In the genomic region with DNA sequence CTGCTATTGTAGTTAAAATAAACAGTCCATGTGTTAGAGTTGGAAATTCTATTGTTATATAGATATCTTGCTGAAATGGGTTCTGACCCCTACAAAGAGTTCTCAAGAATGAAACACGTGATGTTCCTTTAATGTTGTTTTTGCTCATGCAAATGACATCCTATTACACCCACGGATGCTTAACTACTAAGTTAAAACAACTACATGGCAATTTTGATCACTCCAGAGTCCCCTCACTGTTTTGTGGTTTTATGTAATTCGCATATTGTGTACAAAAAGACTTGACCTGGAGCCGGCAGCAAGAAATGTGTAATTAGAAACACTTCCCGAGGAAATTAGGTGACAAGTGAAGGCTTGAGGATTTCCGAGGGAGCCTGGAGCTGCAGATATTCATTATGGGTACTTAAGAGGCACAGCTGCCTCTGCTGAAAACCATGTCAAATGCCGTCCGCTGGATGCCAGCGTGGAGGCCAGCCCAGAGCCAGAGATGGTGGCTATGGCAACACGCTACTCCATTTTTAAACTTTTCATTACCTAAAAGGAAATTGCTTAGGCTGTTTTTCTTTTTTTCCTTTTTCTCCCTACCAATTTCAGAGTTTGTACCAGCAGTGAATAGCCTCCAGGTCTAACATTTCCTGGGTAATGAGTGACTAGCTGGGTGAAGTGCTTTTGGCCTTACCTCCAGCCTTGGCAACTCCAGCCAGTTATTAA, we compare ENCODE assay signal across 13 cellular contexts. TPM values are rescaled to one million over a fixed set of nuclear protein-coding genes. Genes with fewer than 3 reads are reported as not detected.
A peak's percentile ranks its signal among the peaks of the same experiment; 100 is the strongest.
DNase-seq lines count a peak whose midpoint lies in the region; ATAC-seq and TF ChIP-seq lines count a peak whose summit lies in the region.
"Had no signal": no experiment of that assay in that cellular context is flagged by ENCODE, and none has a peak within 500 bp of the region (broad histone marks: within the 10 kb centered on the region; RNA-seq: fewer than 3 reads in every experiment).

No MANE protein-coding gene starts in this region.

- no peaks in the 10 kb centered on the region for H3K9me3 ChIP-seq in CD4-positive, alpha-beta T cell (ENCODE audit: control insufficient read depth, low read length)
- H3K9me3 ChIP-seq in esophagus squamous epithelium, result no peaks in the 10 kb centered on the region
- no peaks in the 10 kb centered on the region for H3K9me3 ChIP-seq in naive thymus-derived CD4-positive, alpha-beta T cell (ENCODE audit: control insufficient read depth in 2 of 3, low read length in 3 of 3)
- H3K9me3 ChIP-seq: thyroid gland had no signal

- no peak overlapping the region for H3K27ac Mint-ChIP-seq in CD4-positive, alpha-beta T cell
- peak overlapping the region in 4 of 9 donors; percentile 7 to 82 (median 16) for H3K27ac Mint-ChIP-seq in naive thymus-derived CD4-positive, alpha-beta T cell

- POLR2A ChIA-PET in CD4-positive, alpha-beta T cell (lab: Charles Lee), result no interaction called here
- POLR2A ChIA-PET in naive thymus-derived CD4-positive, alpha-beta T cell (lab: Charles Lee), result no interaction called here

- CTCF ChIA-PET in CD4-positive, alpha-beta T cell (lab: Charles Lee), result no interaction called here
- CTCF ChIA-PET in naive thymus-derived CD4-positive, alpha-beta T cell (lab: Charles Lee), result interaction anchor here (0.6 kb wide), 2 partner anchors 16 to 17 kb away, joined by 3 read pairs; no protein-coding TSS in a partner anchor

- no peaks in the 10 kb centered on the region for H3K27me3 Mint-ChIP-seq in CD4-positive, alpha-beta T cell
- peaks cover 0 to 30% (median 3%) of the 10 kb centered on the region in 5 donors for H3K27me3 Mint-ChIP-seq in naive thymus-derived CD4-positive, alpha-beta T cell

- H3K4me3 Mint-ChIP-seq in CD4-positive, alpha-beta T cell, result no peak overlapping the region
- peak overlapping the region in 7 of 10 donors; percentile 11 to 62 (median 41) for H3K4me3 Mint-ChIP-seq in naive thymus-derived CD4-positive, alpha-beta T cell

- H3K36me3 Mint-ChIP-seq in CD4-positive, alpha-beta T cell (ENCODE audit: low read depth), result no peaks in the 10 kb centered on the region
- peaks cover 0 to 3% (median 0%) of the 10 kb centered on the region in 5 donors for H3K36me3 Mint-ChIP-seq in naive thymus-derived CD4-positive, alpha-beta T cell

- H3K9me3 Mint-ChIP-seq in CD4-positive, alpha-beta T cell, result peaks cover 4% of the 10 kb centered on the region
- peaks cover 0 to 18% (median 6%) of the 10 kb centered on the region in 11 donors for H3K9me3 Mint-ChIP-seq in naive thymus-derived CD4-positive, alpha-beta T cell

- no peaks in the 10 kb centered on the region for H3K27me3 ChIP-seq in CD4-positive, alpha-beta T cell (ENCODE audit: control insufficient read depth, insufficient read depth, low read length)
- H3K27me3 ChIP-seq in esophagus squamous epithelium, result no peaks in the 10 kb centered on the region
- no peaks in the 10 kb centered on the region for H3K27me3 ChIP-seq in naive thymus-derived CD4-positive, alpha-beta T cell (ENCODE audit: control insufficient read depth in 2 of 2, insufficient read depth in 2 of 2, low read length in 2 of 2)
- H3K27me3 ChIP-seq: thyroid gland had no signal

- WGBS in esophagus squamous epithelium, 2 donors, result 11 to 13% methylated on average over 10 of the region's 10 CpGs

- peaks cover 24% of the 10 kb centered on the region for H3K4me1 Mint-ChIP-seq in CD4-positive, alpha-beta T cell (ENCODE audit: low read depth)
- H3K4me1 Mint-ChIP-seq in naive thymus-derived CD4-positive, alpha-beta T cell, result peaks cover 6 to 25% (median 23%) of the 10 kb centered on the region in 7 donors

- no peak for TF ChIP-seq CTCF in CD4-positive, alpha-beta T cell (IDR thresholded peaks at IDR 0.05)
- no peak for TF ChIP-seq CTCF in esophagus squamous epithelium (IDR thresholded peaks at IDR 0.05)

- peaks cover 5 to 48% (median 6%) of the 10 kb centered on the region in 3 donors for H3K4me1 ChIP-seq in esophagus squamous epithelium
- peaks cover 0 to 14% of the 10 kb centered on the region in 2 donors for H3K4me1 ChIP-seq in naive thymus-derived CD4-positive, alpha-beta T cell (ENCODE audit: control insufficient read depth in 2 of 2, insufficient read depth in 2 of 2, low read length in 2 of 2)

- in situ Hi-C loops in G401 (cut with HindIII; ENCODE audit: low sequenced_read_pairs), result no loop called here

- no peak for DNase-seq in CD4-positive, alpha-beta T cell
- DNase-seq in NCI-H2227 treated with DMSO at 0.1 percent for 48 hours (lab: John Stamatoyannopoulos, UW), result peak; percentile 82
- DNase-seq in esophagus squamous epithelium (lab: John Stamatoyannopoulos, UW), result no peak
- DNase-seq in naive thymus-derived CD4-positive, alpha-beta T cell, result peak in 5 of 9 donors; percentile 6 to 33 (median 18)
- no peak for DNase-seq in G401 (ENCODE audit: low spot score)
- DNase-seq in NCI-H345 (lab: John Stamatoyannopoulos, UW), result no peak
- no peak for DNase-seq in AG20443 (ENCODE audit: low spot score)
- DNase-seq: activated CD4-positive, CD25-positive, alpha-beta regulatory T cell treated with anti-CD3 and anti-CD28 coated beads, Interleukin-2, amount 50 U/mL, for 72 hours; SHP77; stimulated activated CD4-positive, alpha-beta T cell treated with anti-CD3 and anti-CD28 coated beads, Interleukin-2, amount 100 ng/mL, for 48 hours had no signal

- intact Hi-C loops in CD4-positive, alpha-beta T cell (cut with DNase I, micrococcal nuclease), result no loop called here
- intact Hi-C loops in esophagus squamous epithelium (cut with DNase I), result no loop called here
- intact Hi-C loops in naive thymus-derived CD4-positive, alpha-beta T cell (cut with micrococcal nuclease), result loop anchor here in 1 of 2 donors (1.0 kb wide), 1 partner anchor 24 kb away; no protein-coding TSS in a partner anchor

- H3K27ac ChIP-seq in CD4-positive, alpha-beta T cell (ENCODE audit: low read depth, low read length), result no peak overlapping the region
- H3K27ac ChIP-seq in esophagus squamous epithelium, result peak overlapping the region in 3 of 4 donors; percentile 18 to 62 (median 53)
- H3K27ac ChIP-seq in naive thymus-derived CD4-positive, alpha-beta T cell (ENCODE audit: low read depth, low read length), result no peak overlapping the region
- H3K27ac ChIP-seq: epithelial cell of prostate, thyroid gland had no signal

- ATAC-seq in CD4-positive, alpha-beta T cell (ENCODE audit: poor library complexity), result peak; percentile 48
- no peak for ATAC-seq in naive thymus-derived CD4-positive, alpha-beta T cell
- no peak for ATAC-seq in GM21723 (IDR thresholded peaks at IDR 0.05; ENCODE audit: unreplicated experiment)

- no peak for TF ChIP-seq POLR2A in esophagus squamous epithelium (IDR thresholded peaks at IDR 0.05)

- H3K36me3 ChIP-seq in esophagus squamous epithelium, result no peaks in the 10 kb centered on the region
- no peaks in the 10 kb centered on the region for H3K36me3 ChIP-seq in naive thymus-derived CD4-positive, alpha-beta T cell (ENCODE audit: control insufficient read depth in 2 of 3, insufficient read depth in 3 of 3, low read length in 3 of 3)
- H3K36me3 ChIP-seq: thyroid gland had no signal

- no peak overlapping the region for H3K4me3 ChIP-seq in esophagus squamous epithelium
- H3K4me3 ChIP-seq in naive thymus-derived CD4-positive, alpha-beta T cell (ENCODE audit: low read length), result no peak overlapping the region
- H3K4me3 ChIP-seq: thyroid gland had no signal

RNA-seq across cellular contexts. Expression of a gene that starts 21.0 kb away (rescaled TPM):
- not detected for total RNA-seq in CD4-positive, alpha-beta T cell
- 1 to 10 TPM; 4.4 to 9.9 (median 8.5) TPM for total RNA-seq in esophagus squamous epithelium
- total RNA-seq in naive thymus-derived CD4-positive, alpha-beta T cell, result 1 to 10 TPM in 1 of 5 experiments, under 1 TPM in 3, not detected in 1; 0.11 to 5.7 (median 0.58) TPM
- not detected for polyA plus RNA-seq in naive thymus-derived CD4-positive, alpha-beta T cell
- 8.9 and 11.8 TPM in 2 replicates for total RNA-seq in G401 (2014; rRNA removed; shearing (Covaris generic))

Comparison
In these comparisons a context has a peak if more than half of its experiments do, and no peak if none do; other contexts are left out.
1. DNase-seq: peak in NCI-H2227 treated with DMSO at 0.1 percent for 48 hours (single experiment) and naive thymus-derived CD4-positive, alpha-beta T cell (5 of 9); none in CD4-positive, alpha-beta T cell (0 of 10), esophagus squamous epithelium (single experiment), G401 (single experiment), NCI-H345 (single experiment) and AG20443 (single experiment).
2. H3K27ac ChIP-seq: peak in esophagus squamous epithelium (3 of 4); none in CD4-positive, alpha-beta T cell (single experiment) and naive thymus-derived CD4-positive, alpha-beta T cell (single experiment).